In genomic region chr11:128630367-128631230, GRCh38 we compare ENCODE assay signal across 8 cellular contexts. TPM values are rescaled to one million over a fixed set of nuclear protein-coding genes. Genes with fewer than 3 reads are reported as not detected.
DNase-seq lines count a peak whose midpoint lies in the region; ATAC-seq lines count a peak whose summit lies in the region.

No MANE protein-coding gene starts in this region.

- H2BK5ac ChIP-seq in mesenchymal stem cell (ENCODE audit: low read depth, low read length, poor library complexity, severe bottlenecking): no peak overlapping the region

- H3K9ac ChIP-seq in mesenchymal stem cell (ENCODE audit: low read length): peak overlapping the region; percentile 78

- ATAC-seq in GM18907 (IDR thresholded peaks at IDR 0.05; ENCODE audit: unreplicated experiment): peak; percentile 52
- peak; percentile 64 for ATAC-seq in HG03280 (IDR thresholded peaks at IDR 0.05; ENCODE audit: unreplicated experiment)

- H3K14ac ChIP-seq in mesenchymal stem cell (ENCODE audit: low read length in 2 of 2): no peak overlapping the region

- no peak overlapping the region for H2BK120ac ChIP-seq in mesenchymal stem cell (ENCODE audit: low read depth, low read length)

- peaks cover 6% of the 10 kb centered on the region for H3K4me1 ChIP-seq in mesenchymal stem cell (ENCODE audit: control insufficient read depth, insufficient read depth, low read depth, low read length)

- no peak overlapping the region for H2AFZ ChIP-seq in mesenchymal stem cell (ENCODE audit: low read depth, low read length)

- no peaks in the 10 kb centered on the region for H3K9me3 ChIP-seq in mesenchymal stem cell (ENCODE audit: control insufficient read depth, low read length)

- H3K23ac ChIP-seq in mesenchymal stem cell (ENCODE audit: low read length in 2 of 2): no peak overlapping the region

- peak; percentile 81 to 86 for DNase-seq in AML-193 (lab: John Stamatoyannopoulos, UW)
- peak; percentile 85 for DNase-seq in NCI-H69 (lab: John Stamatoyannopoulos, UW)
- peak; percentile 95 to 96 for DNase-seq in activated CD4-positive, alpha-beta T cell treated with anti-CD3 and anti-CD28 coated beads, Interleukin-2, amount 50 U/mL, for 48 hours
- DNase-seq in ecto neural progenitor cell (ENCODE audit: low spot score): peak; percentile 86
- peak; percentile 86 for DNase-seq in mesenchymal stem cell
- peak; percentile 70 to 81 for DNase-seq in stimulated activated CD8-positive, alpha-beta memory T cell treated with anti-CD3 and anti-CD28 coated beads, Interleukin-15, amount 100 ng/mL, for 4 hours (ENCODE audit: low read depth in 2 of 2)

- no peaks in the 10 kb centered on the region for H3K27me3 ChIP-seq in mesenchymal stem cell (ENCODE audit: control insufficient read depth in 1 of 2, insufficient read depth in 1 of 2, low read length in 2 of 2)

- 21% methylated on average over 11 of the region's 12 CpGs for WGBS in mesenchymal stem cell

- H2BK15ac ChIP-seq in mesenchymal stem cell (ENCODE audit: low read depth, poor library complexity, severe bottlenecking): no peak overlapping the region

- no peaks in the 10 kb centered on the region for H3K79me1 ChIP-seq in mesenchymal stem cell (replicated peaks; ENCODE audit: low read length, poor library complexity, severe bottlenecking)

- H3K27ac ChIP-seq in mesenchymal stem cell (ENCODE audit: low read length, poor library complexity, severe bottlenecking): no peak overlapping the region

- H2BK12ac ChIP-seq in mesenchymal stem cell (ENCODE audit: low read length in 2 of 2): no peak overlapping the region

- H3K4ac ChIP-seq in mesenchymal stem cell (ENCODE audit: low read depth in 1 of 2, low read length in 2 of 2): no peak overlapping the region

- no peak overlapping the region for H3K18ac ChIP-seq in mesenchymal stem cell (ENCODE audit: low read depth in 1 of 2, low read length in 2 of 2)

- no peaks in the 10 kb centered on the region for H3K36me3 ChIP-seq in mesenchymal stem cell (ENCODE audit: control insufficient read depth in 1 of 2, insufficient read depth in 2 of 2, low read depth in 1 of 2, low read length in 2 of 2)

- H3K4me2 ChIP-seq in mesenchymal stem cell (ENCODE audit: low read length, poor library complexity, severe bottlenecking): no peak overlapping the region

- H3K4me3 ChIP-seq in mesenchymal stem cell (ENCODE audit: insufficient read depth in 1 of 2, low read depth in 1 of 2, low read length in 2 of 2): peak overlapping the region in 1 of 2 experiments; percentile 47

- no peak overlapping the region for H4K91ac ChIP-seq in mesenchymal stem cell (ENCODE audit: low read length)

- H2AK5ac ChIP-seq in mesenchymal stem cell (ENCODE audit: low read length, severe bottlenecking): no peak overlapping the region

- no peak overlapping the region for H4K8ac ChIP-seq in mesenchymal stem cell (ENCODE audit: low read length)

RNA-seq across cellular contexts. Expression of gene ETS1, which starts 43.2 kb away (rescaled TPM):
- 28.1 TPM for polyA plus RNA-seq in mesenchymal stem cell (2013, experiment 1 of 2)
- 27.2 TPM for polyA plus RNA-seq in mesenchymal stem cell (2013, experiment 2 of 2)
